8 cellular contexts compared by ENCODE assay signal in the genomic region with DNA sequence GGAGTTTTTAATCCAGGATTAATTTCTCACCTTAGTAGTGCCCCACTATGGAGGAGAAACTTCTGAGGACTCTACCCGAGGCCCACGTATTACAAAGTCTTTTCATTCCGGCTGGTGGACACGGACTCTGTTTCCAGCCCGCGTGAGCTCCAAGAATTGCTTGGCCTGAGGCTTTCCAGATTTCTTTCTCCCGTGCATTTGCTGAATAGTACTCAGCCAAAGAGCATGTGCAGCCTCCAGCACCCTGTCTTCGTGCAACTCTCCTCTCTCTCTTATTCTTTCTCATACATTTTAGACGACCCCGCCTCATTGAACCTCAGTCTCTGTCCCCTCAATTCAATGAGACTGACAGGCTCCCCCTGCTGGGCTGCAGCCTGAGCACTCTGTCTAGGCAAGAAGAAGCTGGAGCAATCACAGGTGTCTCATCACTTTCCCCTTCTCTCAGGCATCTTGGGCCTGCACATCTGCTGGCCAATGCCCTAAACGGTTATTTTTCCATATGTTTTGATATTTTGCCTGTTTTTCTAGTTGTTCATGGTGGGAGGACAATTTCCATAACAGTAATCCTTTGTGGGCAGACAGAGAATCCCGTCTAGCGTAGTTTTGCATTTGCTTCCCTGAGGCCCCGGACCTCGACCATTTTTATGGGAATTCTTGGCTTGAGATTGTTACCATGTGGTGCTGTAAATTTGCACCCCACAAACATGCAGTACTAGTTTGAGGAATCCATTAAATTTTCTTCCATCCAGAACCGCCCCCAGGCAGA. TPM values are rescaled to one million over a fixed set of nuclear protein-coding genes. Genes with fewer than 3 reads are reported as not detected.
DNase-seq lines count a peak whose midpoint lies in the region; ATAC-seq, FAIRE-seq and TF ChIP-seq lines count a peak whose summit lies in the region.

No MANE protein-coding gene starts in this region.

- TF ChIP-seq CTCF in activated CD8-positive, alpha-beta T cell treated with anti-CD3 and anti-CD28 coated beads for 36 hours (IDR thresholded peaks at IDR 0.05): peak; percentile 92
- TF ChIP-seq CTCF in endothelial cell (IDR thresholded peaks at IDR 0.05; ENCODE audit: unreplicated experiment): peak; percentile 60

- FAIRE-seq in GM19239 (lab: Jason Lieb, UNC): peak; percentile 73

- H3K27ac Mint-ChIP-seq in activated CD8-positive, alpha-beta T cell treated with anti-CD3 and anti-CD28 coated beads for 36 hours: peak overlapping the region; percentile 100
- H3K27ac Mint-ChIP-seq in endothelial cell (ENCODE audit: unreplicated experiment): no peak overlapping the region

- H3K4me1 Mint-ChIP-seq in activated CD8-positive, alpha-beta T cell treated with anti-CD3 and anti-CD28 coated beads for 36 hours (ENCODE audit: low read depth): peaks cover 64% of the 10 kb centered on the region
- peaks cover 23% of the 10 kb centered on the region for H3K4me1 Mint-ChIP-seq in endothelial cell (ENCODE audit: unreplicated experiment)

- peaks cover 5% of the 10 kb centered on the region for H3K36me3 Mint-ChIP-seq in activated CD8-positive, alpha-beta T cell treated with anti-CD3 and anti-CD28 coated beads for 36 hours (ENCODE audit: low read depth)
- no peaks in the 10 kb centered on the region for H3K36me3 Mint-ChIP-seq in endothelial cell (ENCODE audit: low read depth, unreplicated experiment)

- H3K4me3 Mint-ChIP-seq in activated CD8-positive, alpha-beta T cell treated with anti-CD3 and anti-CD28 coated beads for 36 hours: peak overlapping the region; percentile 43
- no peak overlapping the region for H3K4me3 Mint-ChIP-seq in endothelial cell (ENCODE audit: unreplicated experiment)

- POLR2A ChIA-PET in activated CD8-positive, alpha-beta T cell treated with anti-CD3 and anti-CD28 coated beads for 36 hours (lab: Charles Lee): interaction anchor here (0.7 to 6.0 kb wide), 8 partner anchors 13 to 407 kb away, joined by 3 to 41 read pairs (median 4); a partner anchor contains a TSS

- H3K27me3 Mint-ChIP-seq in activated CD8-positive, alpha-beta T cell treated with anti-CD3 and anti-CD28 coated beads for 36 hours: no peaks in the 10 kb centered on the region
- peaks cover 4% of the 10 kb centered on the region for H3K27me3 Mint-ChIP-seq in endothelial cell (ENCODE audit: unreplicated experiment)

- ATAC-seq in activated CD8-positive, alpha-beta T cell treated with anti-CD3 and anti-CD28 coated beads for 36 hours: peak; percentile 32
- no peak for ATAC-seq in GM18861 (IDR thresholded peaks at IDR 0.05; ENCODE audit: unreplicated experiment)

- peaks cover 3% of the 10 kb centered on the region for H3K9me3 Mint-ChIP-seq in activated CD8-positive, alpha-beta T cell treated with anti-CD3 and anti-CD28 coated beads for 36 hours
- H3K9me3 Mint-ChIP-seq in endothelial cell (ENCODE audit: unreplicated experiment): no peaks in the 10 kb centered on the region

- peak; percentile 28 to 30 for DNase-seq in AML-193 (lab: John Stamatoyannopoulos, UW)
- DNase-seq in GM19239 (ENCODE audit: insufficient read length, low spot score): no peak
- DNase-seq in NCI-H460 (ENCODE audit: extremely low read depth, low read depth): peak; percentile 24
- peak; percentile 88 for DNase-seq in activated CD8-positive, alpha-beta T cell treated with anti-CD3 and anti-CD28 coated beads for 36 hours
- peak; percentile 71 for DNase-seq in endothelial cell (ENCODE audit: low spot score)
- peak; percentile 57 for DNase-seq in myocyte (ENCODE audit: low read depth)
- DNase-seq in stimulated activated naive CD4-positive, alpha-beta T cell (lab: John Stamatoyannopoulos, UW): peak; percentile 55 to 69 (median 62)

- intact Hi-C loops in activated CD8-positive, alpha-beta T cell treated with anti-CD3 and anti-CD28 coated beads for 36 hours (cut with micrococcal nuclease): loop anchor here (5.0 kb wide), 5 partner anchors 51 to 184 kb away; a partner anchor contains a TSS

- CTCF ChIA-PET in activated CD8-positive, alpha-beta T cell treated with anti-CD3 and anti-CD28 coated beads for 36 hours (lab: Charles Lee): interaction anchor here (0.6 to 7.9 kb wide), 50 partner anchors 11 to 559 kb away, joined by 3 to 133 read pairs (median 7); a partner anchor contains a TSS

RNA-seq across cellular contexts. Expression of a gene that starts 50.0 kb away (rescaled TPM):
- 9.9 and 10.4 TPM in 2 replicates for total RNA-seq in NCI-H460 (2014; rRNA removed; shearing (Covaris generic))
- 10.8 and 12.7 TPM in 2 replicates for polyA plus RNA-seq in NCI-H460 (2014; cell fraction: nucleus; rRNA removed)
- 10 to 100 TPM; 95.5 to 95.7 TPM for total RNA-seq in activated CD8-positive, alpha-beta T cell treated with anti-CD3 and anti-CD28 coated beads for 36 hours
- total RNA-seq in endothelial cell (ENCODE audit: unreplicated experiment): 26.1 TPM
- 22.9 and 28.7 TPM in 2 replicates for total RNA-seq in myocyte
- polyA plus RNA-seq in myocyte (2012): 14.7 TPM
